8 cellular contexts compared by ENCODE assay signal in genomic region chr12:119876761-119877638, GRCh38. TPM values are rescaled to one million over a fixed set of nuclear protein-coding genes. Genes with fewer than 3 reads are reported as not detected.
A peak's percentile ranks its signal among the peaks of the same experiment; 100 is the strongest.
DNase-seq lines count a peak whose midpoint lies in the region; ATAC-seq and TF ChIP-seq lines count a peak whose summit lies in the region.

Gene CIT (minus strand): TSS chr12:119877320. CDS start chr12:119876168, 1,152 bp downstream.

- H3K4me1 ChIP-seq in spleen, result peaks cover 0 to 22% (median 11%) of the 10 kb centered on the region in 6 donors

- intact Hi-C loops in spleen (cut with DNase I; ENCODE audit: low total_unique reads), result no loop called here

- peaks cover 6% of the 10 kb centered on the region for H3K27me3 Mint-ChIP-seq in WTC11 (ENCODE audit: low read depth)

- peaks cover 0 to 7% (median 0%) of the 10 kb centered on the region in 6 donors for H3K36me3 ChIP-seq in spleen

- POLR2A ChIA-PET in WTC11 (lab: Charles Lee), result interaction anchor here (0.5 to 1.4 kb wide), 3 partner anchors 44 to 142 kb away, joined by 3 to 7 read pairs (median 3); no protein-coding TSS in a partner anchor

- no peaks in the 10 kb centered on the region for H3K27me3 ChIP-seq in spleen (replicated peaks in 1 of 7)

- ATAC-seq in GM19025 (IDR thresholded peaks at IDR 0.05; ENCODE audit: low read depth, unreplicated experiment) (peak; percentile 99), HG03280 (IDR thresholded peaks at IDR 0.05; ENCODE audit: unreplicated experiment) (peak; percentile 99), WTC11 (peak; percentile 98)

- WGBS in spleen, 5 donors, result 0 to 1% (median 1%) methylated on average over 38 to 56 of the region's 56 CpGs

- no peak for TF ChIP-seq POLR2A in spleen (IDR thresholded peaks at IDR 0.05)

- H3K4me3 Mint-ChIP-seq in WTC11, result peak within 1 kb of the TSS; percentile 88

- CTCF ChIA-PET in WTC11 (lab: Charles Lee), result interaction anchor here (0.6 to 1.8 kb wide), 2 partner anchors 25 to 113 kb away, joined by 3 to 4 read pairs; no protein-coding TSS in a partner anchor

- peaks cover 11% of the 10 kb centered on the region for H3K4me1 Mint-ChIP-seq in WTC11

- peak; percentile 75 for DNase-seq in AG09319 (ENCODE audit: extremely low read depth, low read depth)
- DNase-seq in NCI-H345 (lab: John Stamatoyannopoulos, UW), result peak; percentile 95
- DNase-seq in WTC11 (ENCODE audit: low spot score), result peak; percentile 93
- DNase-seq in caudate nucleus (lab: John Stamatoyannopoulos, UW), result peak in 60 of 61 donors; percentile 19 to 95 (median 76)
- DNase-seq in inferior parietal cortex (ENCODE audit: extremely low spot score), result peak; percentile 94
- DNase-seq in spleen, result peak; percentile 93

- peaks cover 29% of the 10 kb centered on the region for H3K36me3 Mint-ChIP-seq in WTC11

- TF ChIP-seq CTCF in AG09319 (IDR thresholded peaks at IDR 0.05; ENCODE audit: low read depth, low read length) (no peak), WTC11 (IDR thresholded peaks at IDR 0.05) (no peak), spleen (IDR thresholded peaks at IDR 0.05 in 8 of 11, conservative IDR thresholded peaks at IDR 0.05 in 3 of 11) (peak in 1 of 11 experiments; percentile 24)

- peak within 1 kb of the TSS; percentile 73 for H3K27ac Mint-ChIP-seq in WTC11

- H3K9me3 Mint-ChIP-seq in WTC11, result no peaks in the 10 kb centered on the region

- H3K9me3 ChIP-seq in spleen, result no peaks in the 10 kb centered on the region

- H3K27ac ChIP-seq in caudate nucleus (ENCODE audit: low read depth, low read length) (no peak within 1 kb of the TSS), spleen (peak within 1 kb of the TSS in 4 of 8 donors; percentile 42 to 70 (median 44))

- peak within 1 kb of the TSS; percentile 67 to 99 (median 84) for H3K4me3 ChIP-seq in spleen

TF ChIP-seq in WTC11, 78 proteins besides CTCF, POLR2A, EP300 and RAD21 (continues in another document):
- TF ChIP-seq FOXP1 (CRISPR knock-in tag; IDR thresholded peaks at IDR 0.05; ENCODE audit: borderline replicate concordance) (peak; percentile 51; the same call in 1 of the 2 replicates), SOX15 (CRISPR knock-in tag; IDR thresholded peaks at IDR 0.05) (no peak), ZNF671 (CRISPR knock-in tag; IDR thresholded peaks at IDR 0.05) (no peak), ATF3 (CRISPR knock-in tag; conservative IDR thresholded peaks at IDR 0.05) (no peak), GTF2I (CRISPR knock-in tag; conservative IDR thresholded peaks at IDR 0.05) (no peak), ZNF423 (CRISPR knock-in tag; IDR thresholded peaks at IDR 0.05) (no peak), ZBTB21 (CRISPR knock-in tag; IDR thresholded peaks at IDR 0.05; ENCODE audit: borderline replicate concordance) (no peak), TEAD1 (CRISPR knock-in tag; IDR thresholded peaks at IDR 0.05) (no peak), OVOL2 (CRISPR knock-in tag; IDR thresholded peaks at IDR 0.05; ENCODE audit: borderline replicate concordance) (no peak), NFE2L1 (CRISPR knock-in tag; IDR thresholded peaks at IDR 0.05) (no peak), MAX (CRISPR knock-in tag; IDR thresholded peaks at IDR 0.05) (peak; percentile 49; the same call in 1 of the 2 replicates), GABPB1 (CRISPR knock-in tag; IDR thresholded peaks at IDR 0.05) (peak; percentile 70), NR1H2 (CRISPR knock-in tag; IDR thresholded peaks at IDR 0.05) (no peak), ZNF317 (CRISPR knock-in tag; IDR thresholded peaks at IDR 0.05; ENCODE audit: borderline replicate concordance, low read depth) (no peak), CREB1 (CRISPR knock-in tag; IDR thresholded peaks at IDR 0.05) (no peak), ZNF512 (CRISPR knock-in tag; IDR thresholded peaks at IDR 0.05; ENCODE audit: borderline replicate concordance) (no peak), PREB (CRISPR knock-in tag; IDR thresholded peaks at IDR 0.05; ENCODE audit: borderline replicate concordance) (no peak), IRF1 (CRISPR knock-in tag; IDR thresholded peaks at IDR 0.05) (no peak), NR2C2 (CRISPR knock-in tag; IDR thresholded peaks at IDR 0.05) (no peak), SP1 (CRISPR knock-in tag; conservative IDR thresholded peaks at IDR 0.05) (peak; percentile 84), PRDM15 (CRISPR knock-in tag; IDR thresholded peaks at IDR 0.05) (no peak), SMAD4 (CRISPR knock-in tag; IDR thresholded peaks at IDR 0.05) (no peak)

RNA-seq across cellular contexts. Expression of gene CIT, which starts in this region (rescaled TPM):
- 61.6 to 65.4 TPM (median 62.0 TPM) in 3 replicates for total RNA-seq in WTC11 (2021)
- 10 to 100 TPM; 12.9 to 54.3 (median 30.2) TPM for total RNA-seq in spleen
- polyA plus RNA-seq in spleen, result 1 to 10 TPM; 1.9 to 3.7 (median 2.0) TPM
